26 cellular contexts compared by ENCODE assay signal in the genomic region with DNA sequence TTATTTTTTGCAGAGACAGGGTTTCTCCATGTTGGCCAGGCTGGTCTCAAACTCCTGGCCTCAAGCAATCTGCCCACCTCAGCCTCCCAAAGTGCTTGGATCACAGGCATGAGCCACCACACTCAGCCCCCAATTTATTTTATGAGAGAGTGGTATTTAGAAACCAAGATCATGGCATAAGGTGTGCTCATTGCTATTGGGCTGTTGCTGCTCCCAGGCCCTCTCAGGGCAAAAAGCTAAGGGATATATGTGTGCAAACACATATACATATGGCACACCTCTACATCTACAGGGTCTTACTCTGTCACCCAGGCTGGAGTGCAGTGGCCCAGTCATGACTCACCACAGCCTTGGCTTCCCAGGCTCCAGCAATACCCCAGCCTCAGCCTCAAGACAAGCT. TPM values are rescaled to one million over a fixed set of nuclear protein-coding genes. Genes with fewer than 3 reads are reported as not detected.
A peak's percentile ranks its signal among the peaks of the same experiment; 100 is the strongest.
DNase-seq lines count a peak whose midpoint lies in the region; ATAC-seq, FAIRE-seq and TF ChIP-seq lines count a peak whose summit lies in the region.
"Had no signal": no experiment of that assay in that cellular context is flagged by ENCODE, and none has a peak within 500 bp of the region (broad histone marks: within the 10 kb centered on the region; RNA-seq: fewer than 3 reads in every experiment).

No MANE protein-coding gene starts in this region.

- in situ Hi-C loops in K562 (cut with MboI): no loop called here

- H3K4me1 ChIP-seq in HEK293 (ENCODE audit: control insufficient read depth, insufficient read depth, low read length) (no peaks in the 10 kb centered on the region; the same call in 1 of the 2 replicates), K562 (replicated peaks in 1 of 2; ENCODE audit: control insufficient read depth in 2 of 2, insufficient read depth in 2 of 2, low read length in 2 of 2) (peaks cover 0 to 1% of the 10 kb centered on the region in 2 experiments; a peak in 1 of 5 replicates)

- H3K4me3 ChIP-seq in HEK293 (ENCODE audit: low read depth, low read length): no peak overlapping the region
- no peak overlapping the region for H3K4me3 ChIP-seq in K562
- H3K4me3 ChIP-seq: BLaER1, GM12878 had no signal

- H4K20me1 ChIP-seq in K562 (replicated peaks; ENCODE audit: control insufficient read depth, insufficient read depth, low read length): no peaks in the 10 kb centered on the region
- H4K20me1 ChIP-seq: BLaER1 had no signal

- H3K9me1 ChIP-seq in K562 (ENCODE audit: control insufficient read depth, insufficient read depth, low read length): no peaks in the 10 kb centered on the region

- intact Hi-C loops in K562 (cut with micrococcal nuclease): no loop called here
- intact Hi-C loops in MCF 10A (cut with micrococcal nuclease): no loop called here

- TF ChIP-seq EP300 in K562 (IDR thresholded peaks at IDR 0.05; ENCODE audit: low read length): no peak

- POLR2A ChIA-PET in HEK293 (lab: Yijun Ruan, JAX) (no interaction called here), K562 (lab: Yijun Ruan, JAX) (no interaction called here), MCF 10A (lab: Yijun Ruan, JAX) (no interaction called here)

- no peaks in the 10 kb centered on the region; a peak in 1 of 5 replicates for H3K27me3 ChIP-seq in K562 (ENCODE audit: control insufficient read depth in 2 of 2, insufficient read depth in 2 of 2, low read length in 2 of 2)
- H3K27me3 ChIP-seq: BE2C, BLaER1 had no signal

- DNase-seq in K562 (ENCODE audit: extremely low read depth in 1 of 4, low spot score in 3 of 4) (no peak), MCF 10A (ENCODE audit: unreplicated experiment) (no peak)
- no peak for DNase-seq in stimulated activated effector memory CD8-positive, alpha-beta T cell treated with anti-CD3 and anti-CD28 coated beads, Interleukin-12 subunit alpha, Interleukin-12 subunit beta, amount 100 ng/mL, for 72 hours (ENCODE audit: low spot score in 2 of 2)
- DNase-seq: 8988T; ACHN; BE2C; C1 segment of cervical spinal cord; CD4-positive, alpha-beta memory T cell; CD4-positive, CD25-positive, alpha-beta regulatory T cell; CD8-positive, alpha-beta memory T cell; COR-L47; DMS 273 treated with DMSO at 0.1 percent for 48 hours; DMS153; DMS53; DMS79; DND-41; EL; GDM1 had no signal

- TF ChIP-seq CTCF in HEK293 (tag by site-specific recombination; IDR thresholded peaks at IDR 0.05) (no peak), K562 (IDR thresholded peaks at IDR 0.05 in 2 of 3, conservative IDR thresholded peaks at IDR 0.05 in 1 of 3; ENCODE audit: insufficient read depth in 2 of 3, low read depth in 1 of 3, low read length in 3 of 3) (no peak), MCF 10A (IDR thresholded peaks at IDR 0.05; ENCODE audit: unreplicated experiment) (no peak)

- H3K79me2 ChIP-seq in K562 (ENCODE audit: control insufficient read depth, insufficient read depth, low read length): no peaks in the 10 kb centered on the region

- no peak overlapping the region for H2AFZ ChIP-seq in K562 (ENCODE audit: low read depth, low read length)

- ATAC-seq in K562 (peak; percentile 20; the same call in 1 of the 3 replicates), HG02938 (IDR thresholded peaks at IDR 0.05; ENCODE audit: unreplicated experiment) (no peak)
- peak; percentile 32 for ATAC-seq in stimulated activated effector memory CD8-positive, alpha-beta T cell treated with anti-CD3 and anti-CD28 coated beads, Interleukin-12 subunit alpha, Interleukin-12 subunit beta, amount 100 ng/mL, for 72 hours
- ATAC-seq: GM12878 had no signal

- H3K4me1 Mint-ChIP-seq in stimulated activated effector memory CD8-positive, alpha-beta T cell treated with anti-CD3 and anti-CD28 coated beads, Interleukin-12 subunit alpha, Interleukin-12 subunit beta, amount 100 ng/mL, for 72 hours: no peaks in the 10 kb centered on the region
- H3K4me1 Mint-ChIP-seq in MCF 10A (ENCODE audit: insufficient read depth, unreplicated experiment): peaks cover 10% of the 10 kb centered on the region
- H3K4me1 Mint-ChIP-seq: CD14-positive monocyte; CD4-positive, alpha-beta memory T cell; CD4-positive, CD25-positive, alpha-beta regulatory T cell; CD8-positive, alpha-beta memory T cell had no signal

- BruUV-seq in K562 (replicated peaks; lab: Mats Ljungman, UMichigan): no TSS peak
- no TSS peak for BruUV-seq in MCF 10A (replicated peaks; lab: Mats Ljungman, UMichigan)

- H3K36me3 Mint-ChIP-seq in stimulated activated effector memory CD8-positive, alpha-beta T cell treated with anti-CD3 and anti-CD28 coated beads, Interleukin-12 subunit alpha, Interleukin-12 subunit beta, amount 100 ng/mL, for 72 hours: no peaks in the 10 kb centered on the region
- H3K36me3 Mint-ChIP-seq in MCF 10A (ENCODE audit: insufficient read depth, unreplicated experiment): no peaks in the 10 kb centered on the region
- H3K36me3 Mint-ChIP-seq: CD14-positive monocyte; CD4-positive, CD25-positive, alpha-beta regulatory T cell; CD8-positive, alpha-beta memory T cell had no signal

- no peaks in the 10 kb centered on the region for H3K9me3 ChIP-seq in HEK293 (ENCODE audit: control insufficient read depth, insufficient read depth, low read depth, low read length)
- H3K9me3 ChIP-seq in K562 (replicated peaks; ENCODE audit: control insufficient read depth, insufficient read depth, low read depth, low read length): 0 out of 2 replicates have a peak, but pooled peaks cover 1% of the 10 kb centered on the region
- H3K9me3 ChIP-seq: BE2C had no signal

- no peak for TF ChIP-seq RAD21 in K562 (CRISPR knock-in tag; conservative IDR thresholded peaks at IDR 0.05 in 1 of 2, IDR thresholded peaks at IDR 0.05 in 1 of 2)

- H3K36me3 ChIP-seq in HEK293 (ENCODE audit: control insufficient read depth in 2 of 2, insufficient read depth in 1 of 2, low read length in 2 of 2) (no peaks in the 10 kb centered on the region), K562 (ENCODE audit: control insufficient read depth, insufficient read depth, low read length) (no peaks in the 10 kb centered on the region)
- H3K36me3 ChIP-seq: BE2C, BLaER1 had no signal

- H3K27ac Mint-ChIP-seq in stimulated activated effector memory CD8-positive, alpha-beta T cell treated with anti-CD3 and anti-CD28 coated beads, Interleukin-12 subunit alpha, Interleukin-12 subunit beta, amount 100 ng/mL, for 72 hours: no peak overlapping the region
- no peak overlapping the region for H3K27ac Mint-ChIP-seq in MCF 10A (ENCODE audit: low read depth, unreplicated experiment)
- H3K27ac Mint-ChIP-seq: CD14-positive monocyte; CD4-positive, alpha-beta memory T cell; CD4-positive, CD25-positive, alpha-beta regulatory T cell; CD8-positive, alpha-beta memory T cell had no signal

- no peaks in the 10 kb centered on the region for H3K9me3 Mint-ChIP-seq in stimulated activated effector memory CD8-positive, alpha-beta T cell treated with anti-CD3 and anti-CD28 coated beads, Interleukin-12 subunit alpha, Interleukin-12 subunit beta, amount 100 ng/mL, for 72 hours
- H3K9me3 Mint-ChIP-seq in MCF 10A (ENCODE audit: unreplicated experiment): peaks cover 9% of the 10 kb centered on the region
- H3K9me3 Mint-ChIP-seq: CD8-positive, alpha-beta memory T cell had no signal

- no peak overlapping the region for H3K9ac ChIP-seq in K562 (ENCODE audit: insufficient read depth in 1 of 2, low read depth in 2 of 2, low read length in 2 of 2)
- H3K9ac ChIP-seq: BLaER1 had no signal

- CTCF ChIA-PET in HEK293 (lab: Yijun Ruan, JAX): no interaction called here
- CTCF ChIA-PET in K562 (lab: Yijun Ruan, JAX; ENCODE audit: low intra/inter-chr PET ratio): no interaction called here
- CTCF ChIA-PET in MCF 10A (lab: Yijun Ruan, JAX): interaction anchor here (1.0 to 1.2 kb wide), 3 partner anchors 16 to 32 kb away, joined by 3 read pairs; no protein-coding TSS in a partner anchor

- no peak overlapping the region for H3K4me3 Mint-ChIP-seq in stimulated activated effector memory CD8-positive, alpha-beta T cell treated with anti-CD3 and anti-CD28 coated beads, Interleukin-12 subunit alpha, Interleukin-12 subunit beta, amount 100 ng/mL, for 72 hours
- H3K4me3 Mint-ChIP-seq in MCF 10A (ENCODE audit: unreplicated experiment): no peak overlapping the region
- H3K4me3 Mint-ChIP-seq: CD14-positive monocyte; CD4-positive, alpha-beta memory T cell; CD4-positive, CD25-positive, alpha-beta regulatory T cell; CD8-positive, alpha-beta memory T cell had no signal

- H3K27ac ChIP-seq in HEK293 (ENCODE audit: extremely low read depth, low read depth, low read length) (no peak overlapping the region), K562 (ENCODE audit: extremely low read depth, low read depth, low read length) (no peak overlapping the region)
- H3K27ac ChIP-seq: BLaER1 had no signal

- no peaks in the 10 kb centered on the region for H3K27me3 Mint-ChIP-seq in MCF 10A (ENCODE audit: insufficient read depth, unreplicated experiment)
- H3K27me3 Mint-ChIP-seq: CD4-positive, CD25-positive, alpha-beta regulatory T cell had no signal

- FAIRE-seq in K562 (lab: Jason Lieb, UNC): no peak
- FAIRE-seq: A204.1, GM12878, GM12892, GM18507 had no signal

- no peak overlapping the region for H3K4me2 ChIP-seq in K562 (ENCODE audit: insufficient read depth, low read length)
- H3K4me2 ChIP-seq: BLaER1 had no signal

- no peak for TF ChIP-seq POLR2A in K562 (conservative IDR thresholded peaks at IDR 0.05)

RNA-seq across cellular contexts. Expression of gene CMTM4, which starts 15.0 kb away (rescaled TPM):
- 32.4 and 38.7 TPM in 2 replicates for total RNA-seq in K562 (2011; cell fraction: chromatin; rRNA removed; ENCODE audit: low replicate concordance)
- total RNA-seq in K562 (2011; cell fraction: nucleolus; rRNA removed): 32.0 and 33.0 TPM in 2 replicates
- 38.0 and 47.5 TPM in 2 replicates for total RNA-seq in K562 (2011; cell fraction: nucleoplasm; rRNA removed)
- total RNA-seq in K562 (2014; rRNA removed) (11.6 and 13.3 TPM in 2 replicates), K562 (2014; rRNA removed; fragmentation: Illumina TruSeq; extraction: Trizol) (14.9 and 15.2 TPM in 2 replicates), K562 (2015; rRNA removed; fragmentation: Illumina TruSeq; extraction: Trizol) (11.1 and 12.3 TPM in 2 replicates), K562 (2021) (19.5 and 19.9 TPM in 2 replicates), MCF 10A (2022) (27.2 and 36.7 TPM in 2 replicates)
- polyA plus RNA-seq in K562 (2011; rRNA removed) (21.3 and 24.0 TPM in 2 replicates), K562 (2014; fragmentation: Illumina TruSeq; extraction: Trizol) (12.5 and 12.9 TPM in 2 replicates), K562 (2014; fragmentation: Nextera tagmentation; extraction: Ambion mirVana) (1 to 10 TPM; 2.0 to 2.3 TPM), K562 (2014; rRNA removed) (13.5 and 16.2 TPM in 2 replicates)
- 19.3 and 28.8 TPM in 2 replicates for polyA plus RNA-seq in K562 (2011; cell fraction: cytosol; rRNA removed)
- 57.4 and 63.9 TPM in 2 replicates for polyA plus RNA-seq in K562 (2011; cell fraction: nucleus; rRNA removed)
- 9.5 and 12.6 TPM in 2 replicates for polyA plus RNA-seq in K562 (2012)
- 22.2 and 25.2 TPM in 2 replicates for polyA minus RNA-seq in K562 (2011; rRNA and poly(A)+ RNA removed)
- polyA minus RNA-seq in K562 (2011; cell fraction: cytosol; rRNA and poly(A)+ RNA removed): 17.4 and 18.7 TPM in 2 replicates
- 13.3 and 20.4 TPM in 2 replicates for polyA minus RNA-seq in K562 (2011; cell fraction: nucleus; rRNA and poly(A)+ RNA removed)

RNA-seq across cellular contexts. Expression of gene DYNC1LI2, which starts 39.8 kb away (rescaled TPM):
- total RNA-seq in K562 (2011; cell fraction: chromatin; rRNA removed; ENCODE audit: low replicate concordance): 247 and 297 TPM in 2 replicates
- total RNA-seq in K562 (2011; cell fraction: nucleolus; rRNA removed): 102 and 117 TPM in 2 replicates
- total RNA-seq in K562 (2011; cell fraction: nucleoplasm; rRNA removed): 156 and 208 TPM in 2 replicates
- 33.3 and 53.3 TPM in 2 replicates for total RNA-seq in K562 (2014; rRNA removed)
- 35.1 and 40.0 TPM in 2 replicates for total RNA-seq in K562 (2014; rRNA removed; fragmentation: Illumina TruSeq; extraction: Trizol)
- 38.2 and 39.7 TPM in 2 replicates for total RNA-seq in K562 (2015; rRNA removed; fragmentation: Illumina TruSeq; extraction: Trizol)
- total RNA-seq in K562 (2021): 40.8 and 48.9 TPM in 2 replicates
- 40.2 and 44.5 TPM in 2 replicates for polyA plus RNA-seq in K562 (2011; rRNA removed)
- 16.7 and 24.3 TPM in 2 replicates for polyA plus RNA-seq in K562 (2011; cell fraction: cytosol; rRNA removed)
- polyA plus RNA-seq in K562 (2011; cell fraction: nucleus; rRNA removed): 140 and 177 TPM in 2 replicates
- polyA plus RNA-seq in K562 (2012): 25.0 and 29.6 TPM in 2 replicates
- polyA plus RNA-seq in K562 (2014; fragmentation: Illumina TruSeq; extraction: Trizol): 31.7 and 39.4 TPM in 2 replicates
- polyA plus RNA-seq in K562 (2014; fragmentation: Nextera tagmentation; extraction: Ambion mirVana): 1 to 10 TPM; 5.1 to 7.0 TPM
- 47.6 and 47.8 TPM in 2 replicates for polyA plus RNA-seq in K562 (2014; rRNA removed)
- 35.7 and 40.6 TPM in 2 replicates for polyA minus RNA-seq in K562 (2011; rRNA and poly(A)+ RNA removed)
- 22.7 and 23.1 TPM in 2 replicates for polyA minus RNA-seq in K562 (2011; cell fraction: cytosol; rRNA and poly(A)+ RNA removed)
- 47.3 and 62.5 TPM in 2 replicates for polyA minus RNA-seq in K562 (2011; cell fraction: nucleus; rRNA and poly(A)+ RNA removed)
- total RNA-seq in MCF 10A (2022): 97.7 and 106 TPM in 2 replicates

Comparison
In these comparisons a context has a peak if more than half of its experiments do, and no peak if none do; other contexts are left out.
1. Of the 44 proteins assayed by ChIP-seq in both K562 and HEK293: peak only in K562: none; only in HEK293: SETDB1; in both: none; in neither: 43.